8 cellular contexts compared by ENCODE assay signal in genomic region chr17:19362293-19363113, GRCh38. TPM values are rescaled to one million over a fixed set of nuclear protein-coding genes. Genes with fewer than 3 reads are reported as not detected.
DNase-seq lines count a peak whose midpoint lies in the region; ATAC-seq lines count a peak whose summit lies in the region.

Gene B9D1, minus strand, starts transcription at chr17:19362723. Its CDS starts 154 bp downstream, at chr17:19362569.

- ATAC-seq in GM19023 (IDR thresholded peaks at IDR 0.05; ENCODE audit: unreplicated experiment): peak; percentile 74
- peak; percentile 74 for ATAC-seq in HG03342 (IDR thresholded peaks at IDR 0.05; ENCODE audit: unreplicated experiment)
- peak; percentile 94 for ATAC-seq in left colon

- DNase-seq in AML-193 (lab: John Stamatoyannopoulos, UW) (peak; percentile 85), NCI-H460 (ENCODE audit: extremely low read depth, low read depth) (peak; percentile 90), cortex of kidney (lab: John Stamatoyannopoulos, UW) (peak; percentile 84), left colon (peak; percentile 90 to 95)
- DNase-seq in activated CD4-positive, alpha-beta T cell treated with anti-CD3 and anti-CD28 coated beads for 48 hours: peak; percentile 93
- DNase-seq in stimulated activated CD4-positive, alpha-beta T cell treated with anti-CD3 and anti-CD28 coated beads, Interleukin-1b, Interleukin-23, amount 100 ng/mL, for 48 hours: peak; percentile 93

- intact Hi-C loops in left colon (cut with DNase I, micrococcal nuclease): loop anchor here (2.0 to 10.0 kb wide), 3 partner anchors 52 to 402 kb away; partner anchors contain the start of gene RNF112 (in 1 of the 2)

RNA-seq across cellular contexts. Expression of gene B9D1, which starts in this region (rescaled TPM):
- 20.2 and 20.6 TPM in 2 replicates for total RNA-seq in NCI-H460 (2014; rRNA removed; shearing (Covaris generic))
- polyA plus RNA-seq in NCI-H460 (2014; cell fraction: nucleus; rRNA removed): 54.0 and 57.1 TPM in 2 replicates
- total RNA-seq in left colon: 1 to 10 TPM; 7.1 to 7.3 TPM

Comparison
In these comparisons a context has a peak if more than half of its experiments do, and no peak if none do; other contexts are left out.
1. Peak in every context shown above with its lines: DNase-seq and ATAC-seq.